1 cellular context compared by ENCODE assay signal in genomic region chr7:42095791-42096190, GRCh38.
TF ChIP-seq lines count a peak whose summit lies in the region.

No MANE protein-coding gene starts in this region.

TF ChIP-seq in IMR-90, 13 proteins besides CTCF, POLR2A, EP300 and RAD21:
- no peak for TF ChIP-seq RCOR1 (IDR thresholded peaks at IDR 0.05; ENCODE audit: insufficient replicate concordance, low read length)
TF ChIP-seq in IMR-90: peak in this region for 0.
